Comparison of ENCODE assay signal across 15 cellular contexts in genomic region chr12:52622349-52622748, GRCh38. TPM values are rescaled to one million over a fixed set of nuclear protein-coding genes. Genes with fewer than 3 reads are reported as not detected.
DNase-seq lines count a peak whose midpoint lies in the region.
"Had no signal": no experiment of that assay in that cellular context is flagged by ENCODE, and none has a peak within 500 bp of the region (broad histone marks: within the 10 kb centered on the region; RNA-seq: fewer than 3 reads in every experiment).

No MANE protein-coding gene starts in this region.

- DNase-seq in activated CD8-positive, alpha-beta memory T cell treated with anti-CD3 and anti-CD28 coated beads for 24 hours: peak; percentile 24
- no peak for DNase-seq in activated CD8-positive, alpha-beta memory T cell treated with anti-CD3 and anti-CD28 coated beads, Interleukin-2, amount 50 U/mL, for 4 hours
- peak; percentile 31 for DNase-seq in ecto neural progenitor cell (ENCODE audit: low spot score)
- DNase-seq in myocyte (ENCODE audit: low read depth): peak; percentile 9
- no peak for DNase-seq in GM03348 (ENCODE audit: low spot score)
- no peak for DNase-seq in NCI-H82 treated with DMSO at 0.1 percent for 48 hours (lab: John Stamatoyannopoulos, UW; ENCODE audit: unreplicated experiment)
- DNase-seq in MV-4-11 (lab: John Stamatoyannopoulos, UW): no peak
- DNase-seq: AML-193; CD4-positive, alpha-beta memory T cell; DND-41; EL had no signal

RNA-seq across cellular contexts. Expression of gene KRT73, which starts 4.0 kb away (rescaled TPM):
- total RNA-seq in myocyte: not detected in 2 replicates
- polyA plus RNA-seq in myocyte (2012): not detected
- total RNA-seq: G401, H1 had no signal
- polyA plus RNA-seq: A549, BJ, H1 had no signal

RNA-seq across cellular contexts. Expression of gene KRT72, which starts 21.1 kb away (rescaled TPM):
- total RNA-seq in myocyte: not detected in 2 replicates
- not detected for polyA plus RNA-seq in myocyte (2012)
- total RNA-seq: G401, H1 had no signal
- polyA plus RNA-seq: A549; BJ; CD4-positive, alpha-beta memory T cell; H1 had no signal

RNA-seq across cellular contexts. Expression of gene KRT2, which starts 29.7 kb away (rescaled TPM):
- total RNA-seq in myocyte: not detected in 2 replicates
- polyA plus RNA-seq in myocyte (2012): not detected
- total RNA-seq: G401, H1 had no signal
- polyA plus RNA-seq: BJ, H1 had no signal

RNA-seq across cellular contexts. Expression of gene KRT74, which starts 48.7 kb away (rescaled TPM):
- total RNA-seq in myocyte: not detected in 2 replicates
- not detected for polyA plus RNA-seq in myocyte (2012)
- total RNA-seq: CD4-positive, alpha-beta memory T cell; G401; H1 had no signal
- polyA plus RNA-seq: A549; BJ; CD4-positive, alpha-beta memory T cell; H1 had no signal

RNA-seq across cellular contexts. Expression of gene KRT1, which starts 57.9 kb away (rescaled TPM):
- not detected in 2 replicates for total RNA-seq in myocyte
- not detected for polyA plus RNA-seq in myocyte (2012)
- total RNA-seq: G401, H1 had no signal
- polyA plus RNA-seq: A549, BJ, H1 had no signal

Comparison
In these comparisons a context has a peak if more than half of its experiments do, and no peak if none do; other contexts are left out.
1. DNase-seq: peak in activated CD8-positive, alpha-beta memory T cell treated with anti-CD3 and anti-CD28 coated beads for 24 hours (single experiment), ecto neural progenitor cell (single experiment) and myocyte (single experiment); none in activated CD8-positive, alpha-beta memory T cell treated with anti-CD3 and anti-CD28 coated beads, Interleukin-2, amount 50 U/mL, for 4 hours (single experiment), GM03348 (single experiment), NCI-H82 treated with DMSO at 0.1 percent for 48 hours (single experiment) and MV-4-11 (single experiment).